ENCODE assay signal across 20 cellular contexts in the genomic region with DNA sequence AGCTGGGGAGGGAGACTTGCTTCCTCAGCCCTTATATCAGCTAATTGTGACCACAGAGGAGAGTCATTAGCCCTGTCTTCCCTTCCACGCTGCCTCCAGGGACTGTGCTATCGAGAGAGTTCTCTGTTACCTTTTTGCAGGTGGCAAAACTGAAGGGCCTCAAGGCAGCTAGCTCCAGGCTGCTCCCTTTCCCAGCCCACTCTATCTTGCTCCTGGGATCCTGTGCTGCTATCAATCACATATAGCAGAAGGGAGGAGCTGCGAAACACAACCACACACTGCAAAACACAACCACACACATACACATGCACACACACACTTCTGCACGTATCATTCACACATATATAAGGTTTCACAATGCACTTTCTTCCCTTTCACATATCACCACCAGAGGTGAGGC.
"Had no signal": no experiment of that assay in that cellular context is flagged by ENCODE, and none has a peak within 500 bp of the region (broad histone marks: within the 10 kb centered on the region; RNA-seq: fewer than 3 reads in every experiment).

No MANE protein-coding gene starts in this region.

- H3K27me3 ChIP-seq: colonic mucosa, foreskin keratinocyte, ovary had no signal

- H3K4me3 Mint-ChIP-seq: naive thymus-derived CD4-positive, alpha-beta T cell; type B pancreatic cell had no signal

- H3K36me3 ChIP-seq: colonic mucosa, ovary had no signal

- H3K27me3 Mint-ChIP-seq: type B pancreatic cell had no signal

- ATAC-seq: foreskin keratinocyte; left cardiac atrium; left ventricle myocardium superior; naive thymus-derived CD4-positive, alpha-beta T cell; right cardiac atrium had no signal

- FAIRE-seq: endothelial cell of umbilical vein, kidney, small intestine, urothelium cell line had no signal

- H3K27ac Mint-ChIP-seq: naive thymus-derived CD4-positive, alpha-beta T cell; type B pancreatic cell had no signal

- H3K4me1 ChIP-seq: colonic mucosa, foreskin keratinocyte had no signal

- H3K9me3 ChIP-seq: colonic mucosa, ovary had no signal

- H3K27ac ChIP-seq: colonic mucosa, foreskin keratinocyte, ovary had no signal

- DNase-seq: colonic mucosa; dermis blood vessel endothelial cell; erythroblast; foreskin keratinocyte; kidney; left cardiac atrium; left ventricle myocardium superior; mesenchymal stem cell; midbrain; naive thymus-derived CD4-positive, alpha-beta T cell; nucleus accumbens; ovary; right cardiac atrium; small intestine; stimulated activated CD4-positive, alpha-beta T cell treated with anti-CD3 and anti-CD28 coated beads, Interleukin-12 subunit alpha, Interleukin-12 subunit beta, amount 100 ng/mL, for 4 hours; stimulated activated naive CD4-positive, alpha-beta T cell treated with Interleukin-2 at 50 U/mL for 16 hours had no signal

- H3K4me3 ChIP-seq: colonic mucosa, lung, ovary had no signal

- H3K9me3 Mint-ChIP-seq: type B pancreatic cell had no signal
